Comparison of ENCODE assay signal across 8 cellular contexts in the genomic region with DNA sequence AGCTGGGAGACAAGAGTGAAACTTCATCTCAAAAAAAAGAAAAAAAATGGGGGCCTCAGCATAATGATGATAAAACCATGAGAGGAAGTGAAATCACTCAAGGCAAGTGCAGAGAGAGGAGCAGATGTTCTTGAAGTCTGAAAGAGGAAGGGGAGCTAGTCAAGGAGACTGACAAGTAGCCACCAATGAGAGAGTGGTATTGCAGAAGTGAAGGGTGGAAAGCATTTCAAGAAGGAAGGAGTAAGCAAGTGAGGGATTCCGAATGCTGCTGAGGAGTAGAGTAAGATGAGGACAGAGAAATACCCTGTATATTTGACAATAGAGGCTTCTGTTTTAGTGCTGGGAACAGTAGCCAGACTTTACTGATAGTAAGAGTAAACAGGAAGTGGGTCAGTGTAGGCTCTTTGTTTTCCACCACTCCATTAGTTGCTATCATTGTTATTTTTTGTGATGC. TPM values are rescaled to one million over a fixed set of nuclear protein-coding genes. Genes with fewer than 3 reads are reported as not detected.
DNase-seq lines count a peak whose midpoint lies in the region; ATAC-seq, FAIRE-seq and TF ChIP-seq lines count a peak whose summit lies in the region.

No MANE protein-coding gene starts in this region.

- H3K4me3 Mint-ChIP-seq in activated CD4-positive, alpha-beta memory T cell treated with anti-CD3 and anti-CD28 coated beads for 36 hours, result no peak overlapping the region

- no peaks in the 10 kb centered on the region for H4K20me1 ChIP-seq in DND-41 (ENCODE audit: insufficient read depth, low read length)

- peak overlapping the region; percentile 62 for H2AFZ ChIP-seq in DND-41 (ENCODE audit: low read depth, low read length)

- no peaks in the 10 kb centered on the region for H3K9me3 Mint-ChIP-seq in activated CD4-positive, alpha-beta memory T cell treated with anti-CD3 and anti-CD28 coated beads for 36 hours

- no peak for FAIRE-seq in urothelium cell line (lab: Jason Lieb, UNC)

- peaks cover 26% of the 10 kb centered on the region for H3K36me3 ChIP-seq in DND-41 (ENCODE audit: insufficient read depth, low read length)

- peak overlapping the region in 1 of 2 experiments; percentile 36; a peak in 1 of 4 replicates for H3K4me3 ChIP-seq in DND-41 (ENCODE audit: low read depth in 1 of 2, low read length in 2 of 2)

- intact Hi-C loops in activated CD4-positive, alpha-beta memory T cell treated with anti-CD3 and anti-CD28 coated beads for 36 hours (cut with micrococcal nuclease), result loop anchor here (5.0 to 10.0 kb wide), 2 partner anchors 203 to 760 kb away; a partner anchor contains a TSS

- H3K27ac Mint-ChIP-seq in activated CD4-positive, alpha-beta memory T cell treated with anti-CD3 and anti-CD28 coated beads for 36 hours, result peak overlapping the region; percentile 21

- ATAC-seq in DND-41 (ENCODE audit: insufficient read depth, low read depth) (peak; percentile 58), GM19438 (IDR thresholded peaks at IDR 0.05; ENCODE audit: low read depth, unreplicated experiment) (peak; percentile 70), HG03378 (IDR thresholded peaks at IDR 0.05; ENCODE audit: unreplicated experiment) (peak; percentile 88)

- H3K4me1 Mint-ChIP-seq in activated CD4-positive, alpha-beta memory T cell treated with anti-CD3 and anti-CD28 coated beads for 36 hours (ENCODE audit: low read depth), result peaks cover 28% of the 10 kb centered on the region

- no peaks in the 10 kb centered on the region for H3K27me3 Mint-ChIP-seq in activated CD4-positive, alpha-beta memory T cell treated with anti-CD3 and anti-CD28 coated beads for 36 hours

- CTCF ChIA-PET in activated CD4-positive, alpha-beta memory T cell treated with anti-CD3 and anti-CD28 coated beads for 36 hours (lab: Charles Lee), result interaction anchor here (0.9 to 2.4 kb wide), 3 partner anchors 9 to 338 kb away, joined by 3 to 11 read pairs (median 3); no protein-coding TSS in a partner anchor

- peaks cover 40% of the 10 kb centered on the region for H3K4me1 ChIP-seq in DND-41 (ENCODE audit: insufficient read depth, low read length)

- no peaks in the 10 kb centered on the region for H3K9me3 ChIP-seq in DND-41 (ENCODE audit: insufficient read depth, low read length, severe bottlenecking)

- POLR2A ChIA-PET in activated CD4-positive, alpha-beta memory T cell treated with anti-CD3 and anti-CD28 coated beads for 36 hours (lab: Charles Lee), result no interaction called here

- H3K9ac ChIP-seq in DND-41 (ENCODE audit: low read depth, low read length), result peak overlapping the region; percentile 16; the same call in 1 of the 2 replicates

- no peak for TF ChIP-seq CTCF in DND-41 (IDR thresholded peaks at IDR 0.05; ENCODE audit: borderline replicate concordance, extremely low read depth, low read length, poor library complexity, severe bottlenecking)

- peak overlapping the region; percentile 50 for H3K4me2 ChIP-seq in DND-41 (ENCODE audit: insufficient read depth, low read length)

- H3K27me3 ChIP-seq in DND-41 (ENCODE audit: insufficient read depth, low read length, poor library complexity), result no peaks in the 10 kb centered on the region

- DNase-seq in DND-41 (peak; percentile 29), NCI-H187 (lab: John Stamatoyannopoulos, UW) (no peak), urothelium cell line (ENCODE audit: low spot score) (no peak)
- DNase-seq in activated CD4-positive, alpha-beta memory T cell treated with anti-CD3 and anti-CD28 coated beads for 36 hours, result no peak
- no peak for DNase-seq in activated CD8-positive, alpha-beta memory T cell treated with anti-CD3 and anti-CD28 coated beads for 24 hours

- H3K27ac ChIP-seq in DND-41 (ENCODE audit: low read length) (peak overlapping the region; percentile 73), temporal lobe (ENCODE audit: low read depth, low read length) (peak overlapping the region; percentile 93)

- H3K79me2 ChIP-seq in DND-41 (ENCODE audit: insufficient read depth, low read length), result peaks cover 37% of the 10 kb centered on the region

- H3K36me3 Mint-ChIP-seq in activated CD4-positive, alpha-beta memory T cell treated with anti-CD3 and anti-CD28 coated beads for 36 hours, result peaks cover 26% of the 10 kb centered on the region

RNA-seq across cellular contexts. Expression of a gene that starts 2.9 kb away (rescaled TPM):
- 10 to 100 TPM; 19.2 to 20.7 TPM for total RNA-seq in activated CD4-positive, alpha-beta memory T cell treated with anti-CD3 and anti-CD28 coated beads for 36 hours
- total RNA-seq in temporal lobe, result 18.4 TPM

RNA-seq across cellular contexts. Expression of a gene that starts 3.0 kb away (rescaled TPM):
- total RNA-seq in activated CD4-positive, alpha-beta memory T cell treated with anti-CD3 and anti-CD28 coated beads for 36 hours, result 10 to 100 TPM; 39.8 to 41.8 TPM
- total RNA-seq in temporal lobe, result 56.5 TPM

RNA-seq across cellular contexts. Expression of a gene that starts 52.9 kb away (rescaled TPM):
- total RNA-seq in activated CD4-positive, alpha-beta memory T cell treated with anti-CD3 and anti-CD28 coated beads for 36 hours, result under 1 TPM in 1 of 2 experiments, not detected in 1; 0.51 TPM
- total RNA-seq in temporal lobe, result 0.49 TPM
